Comparison of ENCODE assay signal across 10 cellular contexts in genomic region chr2:26784570-26785234, GRCh38. TPM values are rescaled to one million over a fixed set of nuclear protein-coding genes. Genes with fewer than 3 reads are reported as not detected.
DNase-seq lines count a peak whose midpoint lies in the region; ATAC-seq and TF ChIP-seq lines count a peak whose summit lies in the region.
"Had no signal": no experiment of that assay in that cellular context is flagged by ENCODE, and none has a peak within 500 bp of the region (broad histone marks: within the 10 kb centered on the region; RNA-seq: fewer than 3 reads in every experiment).

No MANE protein-coding gene starts in this region.

- H3K4me2 ChIP-seq in DOHH2 (ENCODE audit: low read length) (peak overlapping the region; percentile 88), OCI-LY3 (ENCODE audit: low read length) (peak overlapping the region; percentile 87), osteoblast (ENCODE audit: insufficient read depth, low read length) (peak overlapping the region; percentile 93)

- H3K9me3 ChIP-seq in DOHH2 (ENCODE audit: control insufficient read depth, insufficient read depth, low read length) (no peaks in the 10 kb centered on the region; the same call in 1 of the 2 replicates), OCI-LY3 (ENCODE audit: insufficient read depth, low read length) (no peaks in the 10 kb centered on the region), osteoblast (ENCODE audit: low read depth, low read length) (no peaks in the 10 kb centered on the region)

- peak overlapping the region; percentile 64 for H3K9ac ChIP-seq in OCI-LY3 (ENCODE audit: low read length)

- H3K9me2 ChIP-seq in DOHH2 (replicated peaks; ENCODE audit: control insufficient read depth, low read length) = no peaks in the 10 kb centered on the region

- H4K20me1 ChIP-seq in DOHH2 (ENCODE audit: control insufficient read depth, insufficient read depth, low read depth, low read length) = no peaks in the 10 kb centered on the region
- H4K20me1 ChIP-seq in OCI-LY3 (ENCODE audit: insufficient read depth, low read length) = peaks cover 14% of the 10 kb centered on the region
- no peaks in the 10 kb centered on the region for H4K20me1 ChIP-seq in osteoblast (ENCODE audit: insufficient read depth, low read length)

- DNase-seq in effector memory CD8-positive, alpha-beta T cell = no peak
- no peak for DNase-seq in osteoblast (ENCODE audit: insufficient read length, low spot score, missing footprints)
- DNase-seq in NCI-H526 treated with DMSO at 0.1 percent for 48 hours (lab: John Stamatoyannopoulos, UW) = no peak
- no peak for DNase-seq in DMS153 treated with DMSO at 0.1 percent for 48 hours (lab: John Stamatoyannopoulos, UW; ENCODE audit: unreplicated experiment)
- no peak for DNase-seq in GM20000 (ENCODE audit: low spot score)
- DNase-seq: activated gamma-delta T cell, midbrain, SHP77 treated with DMSO at 0.1 percent for 48 hours had no signal

- no peak for ATAC-seq in effector memory CD8-positive, alpha-beta T cell (replicated peaks)

- H3K4me3 ChIP-seq in DOHH2 (ENCODE audit: low read length) (peak overlapping the region; percentile 74), OCI-LY3 (ENCODE audit: low read length) (peak overlapping the region; percentile 81), osteoblast (ENCODE audit: insufficient read depth, low read length) (no peak overlapping the region)

- H3K27ac Mint-ChIP-seq in effector memory CD8-positive, alpha-beta T cell = peak overlapping the region in 1 of 2 donors; percentile 67

- no peaks in the 10 kb centered on the region for H3K9me3 Mint-ChIP-seq in effector memory CD8-positive, alpha-beta T cell

- H3K79me2 ChIP-seq in DOHH2 (ENCODE audit: control insufficient read depth, low read length) = peaks cover 38% of the 10 kb centered on the region
- peaks cover 38% of the 10 kb centered on the region for H3K79me2 ChIP-seq in OCI-LY3 (ENCODE audit: low read length)
- H3K79me2 ChIP-seq in osteoblast (ENCODE audit: insufficient read depth, low read length) = peaks cover 35% of the 10 kb centered on the region

- H3K27me3 ChIP-seq in DOHH2 (ENCODE audit: control insufficient read depth, low read length) = no peaks in the 10 kb centered on the region
- no peaks in the 10 kb centered on the region for H3K27me3 ChIP-seq in OCI-LY3 (ENCODE audit: low read depth, low read length)
- H3K27me3 ChIP-seq in osteoblast (ENCODE audit: insufficient read depth, low read length) = no peaks in the 10 kb centered on the region

- H3K27ac ChIP-seq in DOHH2 (ENCODE audit: low read depth, low read length) = no peak overlapping the region
- no peak overlapping the region for H3K27ac ChIP-seq in OCI-LY3 (ENCODE audit: low read length)
- peak overlapping the region; percentile 60 for H3K27ac ChIP-seq in osteoblast (ENCODE audit: low read depth, low read length)

- H3K4me1 ChIP-seq in DOHH2 (ENCODE audit: control insufficient read depth, low read length) (peaks cover 25% of the 10 kb centered on the region), OCI-LY3 (ENCODE audit: low read length) (peaks cover 13% of the 10 kb centered on the region), osteoblast (ENCODE audit: insufficient read depth, low read length) (peaks cover 12% of the 10 kb centered on the region)

- 0 out of 2 replicates have a peak overlapping the region, but pooled peaks have one; percentile 91 for H2AFZ ChIP-seq in OCI-LY3 (ENCODE audit: low read depth, low read length)
- H2AFZ ChIP-seq in osteoblast (ENCODE audit: low read length) = no peak overlapping the region

- TF ChIP-seq CTCF in DOHH2 (IDR thresholded peaks at IDR 0.05; ENCODE audit: low read depth, low read length, poor library complexity, severe bottlenecking) (no peak), OCI-LY3 (IDR thresholded peaks at IDR 0.05; ENCODE audit: low read depth, low read length) (no peak), osteoblast (IDR thresholded peaks at IDR 0.05; ENCODE audit: extremely low read depth, low read depth, low read length) (no peak), GM20000 (IDR thresholded peaks at IDR 0.05; ENCODE audit: extremely low read depth, missing control alignments) (no peak)

- H3K36me3 ChIP-seq in DOHH2 (ENCODE audit: control insufficient read depth, low read length) (peaks cover 37% of the 10 kb centered on the region), OCI-LY3 (replicated peaks; ENCODE audit: low read depth, low read length) (peaks cover 26% of the 10 kb centered on the region), osteoblast (ENCODE audit: insufficient read depth, low read length) (peaks cover 16% of the 10 kb centered on the region)

- H3K36me3 Mint-ChIP-seq in effector memory CD8-positive, alpha-beta T cell (ENCODE audit: insufficient read depth) = peaks cover 13% of the 10 kb centered on the region

- no peaks in the 10 kb centered on the region for H3K27me3 Mint-ChIP-seq in effector memory CD8-positive, alpha-beta T cell

- no peaks in the 10 kb centered on the region for H3F3A ChIP-seq in DOHH2 (ENCODE audit: control insufficient read depth, insufficient read depth)

- peak overlapping the region; percentile 80 to 83 for H3K4me3 Mint-ChIP-seq in effector memory CD8-positive, alpha-beta T cell

- H3K4me1 Mint-ChIP-seq in effector memory CD8-positive, alpha-beta T cell (ENCODE audit: low read depth in 2 of 2) = peaks cover 8 to 13% of the 10 kb centered on the region in 2 donors

RNA-seq across cellular contexts. Expression of gene CENPA, which starts 1.2 kb away (rescaled TPM):
- total RNA-seq in osteoblast = 2.2 and 2.9 TPM in 2 replicates

RNA-seq across cellular contexts. Expression of gene SLC35F6, which starts 20.6 kb away (rescaled TPM):
- total RNA-seq in osteoblast = 82.8 and 83.6 TPM in 2 replicates
